Comparison of ENCODE assay signal across 22 cellular contexts in genomic region chr1:61171915-61172485, GRCh38.
DNase-seq lines count a peak whose midpoint lies in the region; ATAC-seq, FAIRE-seq and TF ChIP-seq lines count a peak whose summit lies in the region.
"Had no signal": no experiment of that assay in that cellular context is flagged by ENCODE, and none has a peak within 500 bp of the region (broad histone marks: within the 10 kb centered on the region; RNA-seq: fewer than 3 reads in every experiment).

No MANE protein-coding gene starts in this region.

- H3K9me3 Mint-ChIP-seq in mesothelial cell of epicardium = no peaks in the 10 kb centered on the region
- H3K9me3 Mint-ChIP-seq: effector memory CD8-positive, alpha-beta T cell; GM23338; natural killer cell treated with Interleukin-12 subunit alpha and Interleukin-12 subunit beta and Interleukin-15 and Interleukin-18, amount 100 ng/mL, for 72 hours had no signal

- TF ChIP-seq EP300 in K562 (IDR thresholded peaks at IDR 0.05; ENCODE audit: low read length) (no peak), suprapubic skin (IDR thresholded peaks at IDR 0.05) (no peak)

- H3K9ac ChIP-seq in GM23248 = no peak overlapping the region
- peak overlapping the region in 1 of 2 experiments; percentile 62; a peak in 2 of 4 replicates for H3K9ac ChIP-seq in K562 (ENCODE audit: insufficient read depth in 1 of 2, low read depth in 2 of 2, low read length in 2 of 2)

- CTCF ChIA-PET in K562 (lab: Yijun Ruan, JAX; ENCODE audit: low intra/inter-chr PET ratio) = no interaction called here

- intact Hi-C loops in K562 (cut with micrococcal nuclease) = no loop called here

- no peak overlapping the region for H3K27ac ChIP-seq in GM23248
- peak overlapping the region; percentile 86 for H3K27ac ChIP-seq in K562 (ENCODE audit: extremely low read depth, low read depth, low read length)
- H3K27ac ChIP-seq in suprapubic skin = peak overlapping the region; percentile 24
- H3K27ac ChIP-seq: SJCRH30 had no signal

- H3K9me1 ChIP-seq in K562 (ENCODE audit: control insufficient read depth, insufficient read depth, low read length) = no peaks in the 10 kb centered on the region

- peaks cover 5% of the 10 kb centered on the region for H3K36me3 Mint-ChIP-seq in mesothelial cell of epicardium
- H3K36me3 Mint-ChIP-seq: natural killer cell treated with Interleukin-12 subunit alpha and Interleukin-12 subunit beta and Interleukin-15 and Interleukin-18, amount 100 ng/mL, for 72 hours had no signal

- BruUV-seq in K562 (replicated peaks; lab: Mats Ljungman, UMichigan) = no TSS peak

- H4K20me1 ChIP-seq in GM23248 (ENCODE audit: insufficient read depth) (no peaks in the 10 kb centered on the region), K562 (replicated peaks; ENCODE audit: control insufficient read depth, insufficient read depth, low read length) (no peaks in the 10 kb centered on the region)

- H3K27ac Mint-ChIP-seq in mesothelial cell of epicardium = peak overlapping the region; percentile 86
- H3K27ac Mint-ChIP-seq: effector memory CD8-positive, alpha-beta T cell; natural killer cell treated with Interleukin-12 subunit alpha and Interleukin-12 subunit beta and Interleukin-15 and Interleukin-18, amount 100 ng/mL, for 72 hours; progenitor cell of endocrine pancreas had no signal

- H3K27me3 ChIP-seq in GM23248 (replicated peaks; ENCODE audit: insufficient read depth) (no peaks in the 10 kb centered on the region), K562 (ENCODE audit: control insufficient read depth in 2 of 2, insufficient read depth in 2 of 2, low read length in 2 of 2) (no peaks in the 10 kb centered on the region), suprapubic skin (no peaks in the 10 kb centered on the region)
- H3K27me3 ChIP-seq: SJCRH30 had no signal

- H2AFZ ChIP-seq in GM23248 (no peak overlapping the region), K562 (ENCODE audit: low read depth, low read length) (no peak overlapping the region)
- H2AFZ ChIP-seq: GM23338 had no signal

- POLR2A ChIA-PET in K562 (lab: Yijun Ruan, JAX) = interaction anchor here (1.2 to 1.9 kb wide), 4 partner anchors 10 to 14 kb away, joined by 4 to 10 read pairs (median 6); no protein-coding TSS in a partner anchor

- H3K4me3 ChIP-seq in GM23248 (no peak overlapping the region), K562 (no peak overlapping the region), suprapubic skin (no peak overlapping the region)
- H3K4me3 ChIP-seq: GM23338, SJCRH30 had no signal

- peaks cover 26% of the 10 kb centered on the region for H3K4me1 ChIP-seq in GM23248 (ENCODE audit: insufficient read depth)
- peaks cover 9 to 77% of the 10 kb centered on the region in 2 experiments for H3K4me1 ChIP-seq in K562 (replicated peaks in 1 of 2; ENCODE audit: control insufficient read depth in 2 of 2, insufficient read depth in 2 of 2, low read length in 2 of 2)
- peaks cover 54% of the 10 kb centered on the region for H3K4me1 ChIP-seq in suprapubic skin

- no peak overlapping the region for H3K4me3 Mint-ChIP-seq in mesothelial cell of epicardium
- H3K4me3 Mint-ChIP-seq: effector memory CD8-positive, alpha-beta T cell; GM23338; natural killer cell treated with Interleukin-12 subunit alpha and Interleukin-12 subunit beta and Interleukin-15 and Interleukin-18, amount 100 ng/mL, for 72 hours had no signal

- FAIRE-seq in K562 (lab: Jason Lieb, UNC) = no peak
- FAIRE-seq: islet of Langerhans had no signal

- H3K36me3 ChIP-seq in GM23248 (ENCODE audit: low read depth) (no peaks in the 10 kb centered on the region), K562 (ENCODE audit: control insufficient read depth, insufficient read depth, low read length) (peaks cover 15% of the 10 kb centered on the region), suprapubic skin (no peaks in the 10 kb centered on the region)
- H3K36me3 ChIP-seq: SJCRH30 had no signal

- H3K4me2 ChIP-seq in GM23248 (ENCODE audit: unreplicated experiment) (peak overlapping the region; percentile 17), K562 (ENCODE audit: insufficient read depth, low read length) (peak overlapping the region; percentile 30; the same call in 1 of the 2 replicates)
- H3K4me2 ChIP-seq: GM23338 had no signal

- in situ Hi-C loops in GM23248 (cut with MboI) = no loop called here
- in situ Hi-C loops in K562 (cut with MboI) = no loop called here

- no peak for ATAC-seq in K562
- no peak for ATAC-seq in GM21515 (IDR thresholded peaks at IDR 0.05; ENCODE audit: unreplicated experiment)
- no peak for ATAC-seq in GM18909 (IDR thresholded peaks at IDR 0.05; ENCODE audit: poor library complexity, unreplicated experiment)
- ATAC-seq: effector memory CD8-positive, alpha-beta T cell; GM23338; natural killer cell treated with Interleukin-12 subunit alpha and Interleukin-12 subunit beta and Interleukin-15 and Interleukin-18, amount 100 ng/mL, for 72 hours had no signal

- TF ChIP-seq RAD21 in K562 (CRISPR knock-in tag; conservative IDR thresholded peaks at IDR 0.05 in 1 of 2, IDR thresholded peaks at IDR 0.05 in 1 of 2) = no peak

- no peak for TF ChIP-seq POLR2A in K562 (conservative IDR thresholded peaks at IDR 0.05)
- TF ChIP-seq POLR2A in suprapubic skin (IDR thresholded peaks at IDR 0.05) = no peak

- H3K9me3 ChIP-seq in GM23248 (ENCODE audit: low read depth) (no peaks in the 10 kb centered on the region), K562 (replicated peaks; ENCODE audit: control insufficient read depth, insufficient read depth, low read depth, low read length) (no peaks in the 10 kb centered on the region), suprapubic skin (no peaks in the 10 kb centered on the region)
- H3K9me3 ChIP-seq: SJCRH30 had no signal

- WGBS in GM23248 (ENCODE audit: low coverage in 1 of 2, low lambda C conversion rate in 2 of 2, missing lambda C conversion rate in 2 of 2), 2 experiments = 51 to 53% methylated on average over 4 of the region's 4 CpGs
- 47% methylated on average over 4 of the region's 4 CpGs for WGBS in K562 (ENCODE audit: insufficient coverage, low coverage, missing lambda C conversion rate)
- WGBS in suprapubic skin = 28% methylated on average over 4 of the region's 4 CpGs

- H3K79me2 ChIP-seq in GM23248 (ENCODE audit: insufficient read depth) (no peaks in the 10 kb centered on the region), K562 (ENCODE audit: control insufficient read depth, insufficient read depth, low read length) (peaks cover 92% of the 10 kb centered on the region)

- peaks cover 78% of the 10 kb centered on the region for H3K4me1 Mint-ChIP-seq in mesothelial cell of epicardium

- H3F3A ChIP-seq in GM23248 (ENCODE audit: insufficient read depth) = 0 out of 2 replicates have a peak, but pooled peaks cover 3% of the 10 kb centered on the region

- H3K9me2 ChIP-seq in GM23248 (ENCODE audit: insufficient read depth) = no peaks in the 10 kb centered on the region

- no peak for DNase-seq in GM23248
- DNase-seq in K562 (ENCODE audit: extremely low read depth in 1 of 4, low spot score in 3 of 4) = no peak
- no peak for DNase-seq in mesothelial cell of epicardium (ENCODE audit: low spot score in 2 of 2, unreplicated experiment in 2 of 2)
- no peak for DNase-seq in suprapubic skin (ENCODE audit: low spot score in 2 of 2)
- DNase-seq in NCI-H146 (lab: John Stamatoyannopoulos, UW) = no peak
- DNase-seq in DMS153 (lab: John Stamatoyannopoulos, UW) = no peak
- DNase-seq: activated CD4-positive, alpha-beta T cell treated with anti-CD3 and anti-CD28 coated beads, Interleukin-2, amount 50 U/mL, for 48 hours; activated T-cell treated with anti-CD3 and anti-CD28 coated beads for 4 hours; amygdala; effector memory CD8-positive, alpha-beta T cell; mammary epithelial cell; NCI-H1694; NCI-H82; SJCRH30; stimulated activated CD8-positive, alpha-beta memory T cell treated with anti-CD3 and anti-CD28 coated beads, Interleukin-4, amount 100 ng/mL, for 48 hours; trophoblast cell had no signal

- H3K27me3 Mint-ChIP-seq in mesothelial cell of epicardium (ENCODE audit: low read depth) = no peaks in the 10 kb centered on the region

- TF ChIP-seq CTCF in K562 (IDR thresholded peaks at IDR 0.05 in 2 of 3, conservative IDR thresholded peaks at IDR 0.05 in 1 of 3; ENCODE audit: insufficient read depth in 2 of 3, low read depth in 1 of 3, low read length in 3 of 3) (no peak), mesothelial cell of epicardium (IDR thresholded peaks at IDR 0.05; ENCODE audit: unreplicated experiment) (no peak), suprapubic skin (IDR thresholded peaks at IDR 0.05) (no peak)

TF ChIP-seq in K562, 482 proteins besides CTCF, POLR2A, EP300 and RAD21 (continues in another document):
- TF ChIP-seq ILK (tag; IDR thresholded peaks at IDR 0.05; ENCODE audit: borderline replicate concordance, low read depth) = no peak
- TF ChIP-seq ZNF347 (CRISPR knock-in tag; IDR thresholded peaks at IDR 0.05; ENCODE audit: low read depth) = no peak
- TF ChIP-seq PYGO2 (tag; IDR thresholded peaks at IDR 0.05) = no peak
- no peak for TF ChIP-seq ZKSCAN8 (CRISPR knock-in tag; IDR thresholded peaks at IDR 0.05)
- no peak for TF ChIP-seq NUFIP1 (IDR thresholded peaks at IDR 0.05; ENCODE audit: partially characterized antibody)
- TF ChIP-seq TAF1 (IDR thresholded peaks at IDR 0.05; ENCODE audit: control insufficient read depth, extremely low read depth, insufficient read depth, low read length, severe bottlenecking) = no peak
- no peak for TF ChIP-seq ZNF586 (CRISPR knock-in tag; conservative IDR thresholded peaks at IDR 0.05)
- TF ChIP-seq MEF2D (tag; conservative IDR thresholded peaks at IDR 0.05; ENCODE audit: low read depth) = no peak
- no peak for TF ChIP-seq ZNF263 (CRISPR knock-in tag; IDR thresholded peaks at IDR 0.05; ENCODE audit: borderline replicate concordance)
- no peak for TF ChIP-seq LCOR (CRISPR knock-in tag; IDR thresholded peaks at IDR 0.05)
- TF ChIP-seq SETDB1 (IDR thresholded peaks at IDR 0.05; ENCODE audit: low read length) = no peak
- TF ChIP-seq BHLHE40 (IDR thresholded peaks at IDR 0.05; ENCODE audit: low read length) = peak; percentile 37; the same call in 1 of the 2 replicates
- 0 out of 2 replicates have a peak, but pooled peaks have one; percentile 29 for TF ChIP-seq CBFA2T2 (conservative IDR thresholded peaks at IDR 0.05)
- no peak for TF ChIP-seq ZZZ3 (IDR thresholded peaks at IDR 0.05)
- TF ChIP-seq HNRNPLL (IDR thresholded peaks at IDR 0.05; ENCODE audit: low read depth, low read length, poor library complexity, severe bottlenecking) = no peak
- no peak for TF ChIP-seq RBFOX2 (IDR thresholded peaks at IDR 0.05; ENCODE audit: low read depth, low read length)
